ENCODE assay signal across 12 cellular contexts in genomic region chr1:155300553-155301329, GRCh38. TPM values are rescaled to one million over a fixed set of nuclear protein-coding genes. Genes with fewer than 3 reads are reported as not detected.
DNase-seq lines count a peak whose midpoint lies in the region; ATAC-seq and TF ChIP-seq lines count a peak whose summit lies in the region.
"Had no signal": no experiment of that assay in that cellular context is flagged by ENCODE, and none has a peak within 500 bp of the region (broad histone marks: within the 10 kb centered on the region; RNA-seq: fewer than 3 reads in every experiment).

No MANE protein-coding gene starts in this region.

- peak overlapping the region in 2 of 3 donors; percentile 37 to 42 for H3K4me3 ChIP-seq in right lobe of liver
- H3K4me3 ChIP-seq: MG63 had no signal

- H3K36me3 Mint-ChIP-seq in endothelial cell (ENCODE audit: low read depth, unreplicated experiment) (peaks cover 4% of the 10 kb centered on the region), type B pancreatic cell (no peaks in the 10 kb centered on the region)
- H3K36me3 Mint-ChIP-seq: CD4-positive, alpha-beta memory T cell had no signal

- DNase-seq in endothelial cell (ENCODE audit: low spot score) (no peak), right lobe of liver (peak; percentile 81 to 93 (median 91)), type B pancreatic cell (ENCODE audit: extremely low spot score, unreplicated experiment) (no peak), COLO829 (ENCODE audit: low spot score) (no peak)
- DNase-seq: BE2C; CD4-positive, alpha-beta memory T cell; MG63; NCI-H1092 treated with DMSO at 0.1 percent for 48 hours; NCI-H1694 treated with DMSO at 0.1 percent for 48 hours; NCI-H510A; SHP77 treated with DMSO at 0.1 percent for 48 hours had no signal

- H3K4me1 Mint-ChIP-seq in endothelial cell (ENCODE audit: unreplicated experiment) (peaks cover 6% of the 10 kb centered on the region), type B pancreatic cell (ENCODE audit: unreplicated experiment) (no peaks in the 10 kb centered on the region)

- ATAC-seq in right lobe of liver (peak; percentile 89 to 95 (median 94)), HG02885 (IDR thresholded peaks at IDR 0.05; ENCODE audit: poor library complexity, unreplicated experiment) (no peak)

- intact Hi-C loops in right lobe of liver (cut with DNase I): no loop called here

- H3K27me3 Mint-ChIP-seq in endothelial cell (ENCODE audit: unreplicated experiment) (peaks cover 16% of the 10 kb centered on the region), type B pancreatic cell (peaks cover 8% of the 10 kb centered on the region)

- peak overlapping the region; percentile 44 to 89 (median 79) for H3K27ac ChIP-seq in right lobe of liver

- H3K4me3 Mint-ChIP-seq in endothelial cell (ENCODE audit: unreplicated experiment) (no peak overlapping the region), type B pancreatic cell (no peak overlapping the region)

- TF ChIP-seq CTCF in endothelial cell (IDR thresholded peaks at IDR 0.05; ENCODE audit: unreplicated experiment): no peak
- TF ChIP-seq CTCF in right lobe of liver (IDR thresholded peaks at IDR 0.05): no peak
- TF ChIP-seq CTCF in type B pancreatic cell (conservative IDR thresholded peaks at IDR 0.05): no peak

- no peaks in the 10 kb centered on the region for H3K36me3 ChIP-seq in right lobe of liver
- H3K36me3 ChIP-seq: BE2C, MG63 had no signal

- H3K9me3 Mint-ChIP-seq in endothelial cell (ENCODE audit: unreplicated experiment) (no peaks in the 10 kb centered on the region), type B pancreatic cell (no peaks in the 10 kb centered on the region)

- peaks cover 0 to 21% (median 5%) of the 10 kb centered on the region in 4 donors for H3K4me1 ChIP-seq in right lobe of liver
- H3K4me1 ChIP-seq: BE2C had no signal

- no peaks in the 10 kb centered on the region for H3K27me3 ChIP-seq in right lobe of liver
- H3K27me3 ChIP-seq: BE2C, MG63 had no signal

- H3K27ac Mint-ChIP-seq in endothelial cell (ENCODE audit: unreplicated experiment) (peak overlapping the region; percentile 50), type B pancreatic cell (peak overlapping the region; percentile 29)

- WGBS in right lobe of liver (ENCODE audit: insufficient coverage, low coverage, low lambda C conversion rate, missing lambda C conversion rate): 22% methylated on average over 6 of the region's 9 CpGs

- no peaks in the 10 kb centered on the region for H3K9me3 ChIP-seq in right lobe of liver
- H3K9me3 ChIP-seq: BE2C, MG63 had no signal

- TF ChIP-seq POLR2A in right lobe of liver (IDR thresholded peaks at IDR 0.05): peak; percentile 80

RNA-seq across cellular contexts. Expression of gene PKLR, which starts 0.5 kb away (rescaled TPM):
- total RNA-seq in endothelial cell (ENCODE audit: unreplicated experiment): not detected
- total RNA-seq in right lobe of liver: 10 to 100 TPM; 27.0 to 95.3 (median 36.1) TPM
- 1.0 and 2.4 TPM in 2 replicates for total RNA-seq in type B pancreatic cell (ENCODE audit: low replicate concordance)
- total RNA-seq: CD4-positive, alpha-beta memory T cell had no signal

RNA-seq across cellular contexts. Expression of gene FDPS, which starts 7.9 kb away (rescaled TPM):
- total RNA-seq in endothelial cell (ENCODE audit: unreplicated experiment) (540 TPM), right lobe of liver (100 to 1,000 TPM in 4 of 6 experiments, 10 to 100 TPM in 2; 51.1 to 236 (median 171) TPM), type B pancreatic cell (ENCODE audit: low replicate concordance) (183 and 187 TPM in 2 replicates)

RNA-seq across cellular contexts. Expression of gene RUSC1, which starts 20.0 kb away (rescaled TPM):
- 67.1 TPM for total RNA-seq in endothelial cell (ENCODE audit: unreplicated experiment)
- total RNA-seq in right lobe of liver: 10 to 100 TPM in 1 of 6 experiments, 1 to 10 TPM in 5; 4.6 to 12.7 (median 7.6) TPM
- 30.3 and 39.1 TPM in 2 replicates for total RNA-seq in type B pancreatic cell (ENCODE audit: low replicate concordance)

RNA-seq across cellular contexts. Expression of gene HCN3, which starts 23.5 kb away (rescaled TPM):
- total RNA-seq in endothelial cell (ENCODE audit: unreplicated experiment) (7.3 TPM), right lobe of liver (1 to 10 TPM in 4 of 6 experiments, under 1 TPM in 2; 0.56 to 1.6 (median 1.2) TPM), type B pancreatic cell (ENCODE audit: low replicate concordance) (9.5 and 10.6 TPM in 2 replicates)

RNA-seq across cellular contexts. Expression of gene CLK2, which starts 27.4 kb away (rescaled TPM):
- 62.8 TPM for total RNA-seq in endothelial cell (ENCODE audit: unreplicated experiment)
- 10 to 100 TPM; 10.4 to 29.2 (median 20.2) TPM for total RNA-seq in right lobe of liver
- 61.5 and 96.8 TPM in 2 replicates for total RNA-seq in type B pancreatic cell (ENCODE audit: low replicate concordance)

Comparison
In these comparisons a context has a peak if more than half of its experiments do, and no peak if none do; other contexts are left out.
1. DNase-seq: peak in right lobe of liver (3 of 3); none in endothelial cell (single experiment), type B pancreatic cell (single experiment) and COLO829 (single experiment).